Comparison of ENCODE assay signal across 1 cellular context in genomic region chr7:73647725-73648592, GRCh38.
TF ChIP-seq lines count a peak whose summit lies in the region.

No MANE protein-coding gene starts in this region.

TF ChIP-seq in HepG2, 621 proteins besides CTCF, POLR2A, EP300 and RAD21 (continued from another document and continues in another):
- TF ChIP-seq ZNF33B (CRISPR knock-in tag; IDR thresholded peaks at IDR 0.05) (no peak), HIC2 (CRISPR knock-in tag; IDR thresholded peaks at IDR 0.05; ENCODE audit: low read depth) (peak; percentile 83; the same call in 1 of the 2 replicates), HNF4G (IDR thresholded peaks at IDR 0.05; ENCODE audit: borderline replicate concordance, low read depth, low read length) (peak; percentile 86), HNF4G (CRISPR knock-in tag; IDR thresholded peaks at IDR 0.05; ENCODE audit: borderline replicate concordance, low read depth) (no peak), GABPB1 (CRISPR knock-in tag; IDR thresholded peaks at IDR 0.05) (peak; percentile 78; the same call in 1 of the 2 replicates), MTF2 (CRISPR knock-in tag; IDR thresholded peaks at IDR 0.05; ENCODE audit: borderline replicate concordance) (no peak), ZNF570 (CRISPR knock-in tag; IDR thresholded peaks at IDR 0.05; ENCODE audit: borderline replicate concordance) (no peak), E2F2 (CRISPR knock-in tag; IDR thresholded peaks at IDR 0.05; ENCODE audit: borderline replicate concordance) (no peak), ATF4 (CRISPR knock-in tag; IDR thresholded peaks at IDR 0.05) (peak in 1 of 2 experiments; percentile 45; a peak in 1 of 4 replicates), ZBTB7A (CRISPR knock-in tag; IDR thresholded peaks at IDR 0.05) (no peak), MIXL1 (CRISPR knock-in tag; IDR thresholded peaks at IDR 0.05) (no peak), ISL2 (CRISPR knock-in tag; IDR thresholded peaks at IDR 0.05) (peak; percentile 66; the same call in 1 of the 2 replicates), USF2 (IDR thresholded peaks at IDR 0.05; ENCODE audit: low read depth, low read length) (no peak), USF2 (CRISPR knock-in tag; IDR thresholded peaks at IDR 0.05; ENCODE audit: borderline replicate concordance) (no peak), ZNF160 (CRISPR knock-in tag; IDR thresholded peaks at IDR 0.05) (no peak; the same call in 1 of the 2 replicates), SATB2 (CRISPR knock-in tag; IDR thresholded peaks at IDR 0.05) (peak; percentile 60; the same call in 1 of the 2 replicates), ZNF644 (CRISPR knock-in tag; IDR thresholded peaks at IDR 0.05; ENCODE audit: low read depth) (no peak), ATRX (CRISPR knock-in tag; IDR thresholded peaks at IDR 0.05; ENCODE audit: borderline replicate concordance) (no peak), TFDP1 (CRISPR knock-in tag; IDR thresholded peaks at IDR 0.05; ENCODE audit: borderline replicate concordance) (peak; percentile 82), ZNF563 (CRISPR knock-in tag; IDR thresholded peaks at IDR 0.05) (peak; percentile 78), NCOR1 (IDR thresholded peaks at IDR 0.05; ENCODE audit: borderline replicate concordance, low read length) (peak; percentile 51; the same call in 1 of the 2 replicates), AKNA (CRISPR knock-in tag; IDR thresholded peaks at IDR 0.05; ENCODE audit: borderline replicate concordance) (no peak), ZNF260 (CRISPR knock-in tag; IDR thresholded peaks at IDR 0.05; ENCODE audit: borderline replicate concordance, low read depth) (no peak), CEBPB (IDR thresholded peaks at IDR 0.05; ENCODE audit: borderline replicate concordance, low read depth, low read length) (no peak), FOXJ3 (CRISPR knock-in tag; IDR thresholded peaks at IDR 0.05; ENCODE audit: borderline replicate concordance) (no peak), SNAPC5 (CRISPR knock-in tag; IDR thresholded peaks at IDR 0.05; ENCODE audit: borderline replicate concordance) (no peak), PTBP1 (IDR thresholded peaks at IDR 0.05; ENCODE audit: low read depth, low read length, poor library complexity, severe bottlenecking) (no peak), CERS6 (CRISPR knock-in tag; IDR thresholded peaks at IDR 0.05) (no peak), SALL1 (CRISPR knock-in tag; IDR thresholded peaks at IDR 0.05) (peak; percentile 83), HOXA7 (CRISPR knock-in tag; IDR thresholded peaks at IDR 0.05) (no peak), TBP (CRISPR knock-in tag; IDR thresholded peaks at IDR 0.05) (no peak), ZNF331 (CRISPR knock-in tag; IDR thresholded peaks at IDR 0.05) (0 out of 2 replicates have a peak, but pooled peaks have one; percentile 3), PLRG1 (conservative IDR thresholded peaks at IDR 0.05) (no peak), MTA1 (CRISPR knock-in tag; IDR thresholded peaks at IDR 0.05; ENCODE audit: borderline replicate concordance) (peak; percentile 76; the same call in 1 of the 2 replicates), ZNF543 (CRISPR knock-in tag; IDR thresholded peaks at IDR 0.05) (peak; percentile 72; the same call in 1 of the 2 replicates), ZNF710 (CRISPR knock-in tag; IDR thresholded peaks at IDR 0.05; ENCODE audit: borderline replicate concordance) (peak; percentile 90; the same call in 1 of the 2 replicates), ZMYM4 (CRISPR knock-in tag; IDR thresholded peaks at IDR 0.05) (no peak), PRDM4 (CRISPR knock-in tag; IDR thresholded peaks at IDR 0.05; ENCODE audit: borderline replicate concordance) (no peak), ZNF230 (CRISPR knock-in tag; IDR thresholded peaks at IDR 0.05) (0 out of 2 replicates have a peak, but pooled peaks have one; percentile 41), ZNF558 (CRISPR knock-in tag; IDR thresholded peaks at IDR 0.05; ENCODE audit: borderline replicate concordance) (no peak), IRF1 (CRISPR knock-in tag; IDR thresholded peaks at IDR 0.05; ENCODE audit: low read depth) (no peak), ELF1 (CRISPR knock-in tag; IDR thresholded peaks at IDR 0.05) (no peak), ZNF136 (CRISPR knock-in tag; IDR thresholded peaks at IDR 0.05; ENCODE audit: low read depth) (no peak)
